ENCODE assay signal across 9 cellular contexts in the genomic region with DNA sequence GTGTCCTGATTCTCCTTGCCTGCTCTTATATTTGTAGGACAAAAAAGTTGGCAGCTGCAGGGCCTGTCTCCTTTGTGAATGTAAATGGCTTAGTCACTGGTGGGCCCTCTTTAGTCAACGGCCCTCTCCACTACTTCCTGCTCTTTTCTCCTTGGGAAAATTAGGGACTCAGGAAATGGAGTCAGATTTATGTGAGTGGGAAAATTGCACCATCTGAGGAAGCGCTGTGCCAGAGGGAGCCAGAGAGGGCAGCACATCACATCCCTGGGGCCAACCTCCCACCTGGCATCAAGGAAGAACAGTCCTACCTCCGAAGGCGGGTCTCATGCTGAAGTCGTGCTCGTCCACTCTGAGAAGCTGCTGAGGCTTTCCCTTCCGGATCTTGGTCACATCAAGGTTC. TPM values are rescaled to one million over a fixed set of nuclear protein-coding genes. Genes with fewer than 3 reads are reported as not detected.
A peak's percentile ranks its signal among the peaks of the same experiment; 100 is the strongest.
DNase-seq lines count a peak whose midpoint lies in the region; ATAC-seq and TF ChIP-seq lines count a peak whose summit lies in the region.
"Had no signal": no experiment of that assay in that cellular context is flagged by ENCODE, and none has a peak within 500 bp of the region (broad histone marks: within the 10 kb centered on the region; RNA-seq: fewer than 3 reads in every experiment).

No MANE protein-coding gene starts in this region.

- no peak overlapping the region for H3K4me3 ChIP-seq in CD4-positive, CD25-positive, alpha-beta regulatory T cell (ENCODE audit: low read depth, low read length)
- H3K4me3 ChIP-seq in GM23248 (no peak overlapping the region), Caco-2 (ENCODE audit: low read depth, low read length) (no peak overlapping the region)

- no peak for DNase-seq in CD4-positive, CD25-positive, alpha-beta regulatory T cell
- DNase-seq in GM23248 (peak; percentile 10), foreskin keratinocyte (no peak), foreskin melanocyte (no peak), Kasumi-1 (lab: John Stamatoyannopoulos, UW) (no peak), Caco-2 (no peak), AG08395 (ENCODE audit: low spot score) (no peak)
- DNase-seq: kidney glomerular epithelial cell had no signal

- in situ Hi-C loops in GM23248 (cut with MboI): no loop called here

- H4K20me1 ChIP-seq in GM23248 (ENCODE audit: insufficient read depth): no peaks in the 10 kb centered on the region

- no peaks in the 10 kb centered on the region for H3K36me3 Mint-ChIP-seq in CD4-positive, CD25-positive, alpha-beta regulatory T cell
- H3K36me3 Mint-ChIP-seq in Caco-2 (ENCODE audit: insufficient read depth, unreplicated experiment): no peaks in the 10 kb centered on the region

- no TSS peak for BruUV-seq in Caco-2 (replicated peaks; lab: Mats Ljungman, UMichigan)

- CTCF ChIA-PET in Caco-2 (lab: Charles Lee): no interaction called here

- no peak overlapping the region for H3K27ac ChIP-seq in CD4-positive, CD25-positive, alpha-beta regulatory T cell (ENCODE audit: insufficient read depth, low read length, poor library complexity, severe bottlenecking)
- H3K27ac ChIP-seq in GM23248: no peak overlapping the region
- no peak overlapping the region for H3K27ac ChIP-seq in foreskin keratinocyte

- H3K9ac ChIP-seq in GM23248: no peak overlapping the region

- no peak overlapping the region for H3K4me3 Mint-ChIP-seq in CD4-positive, CD25-positive, alpha-beta regulatory T cell
- H3K4me3 Mint-ChIP-seq in Caco-2 (ENCODE audit: unreplicated experiment): no peak overlapping the region

- H3K9me3 ChIP-seq in CD4-positive, CD25-positive, alpha-beta regulatory T cell (ENCODE audit: control insufficient read depth in 2 of 2, low read length in 2 of 2): no peaks in the 10 kb centered on the region
- H3K9me3 ChIP-seq in GM23248 (ENCODE audit: low read depth) (no peaks in the 10 kb centered on the region), Caco-2 (no peaks in the 10 kb centered on the region)

- 83 to 89% methylated on average over 7 of the region's 7 CpGs for WGBS in GM23248 (ENCODE audit: low coverage in 1 of 2, low lambda C conversion rate in 2 of 2, missing lambda C conversion rate in 2 of 2), 2 experiments

- H3K27me3 ChIP-seq in CD4-positive, CD25-positive, alpha-beta regulatory T cell (ENCODE audit: control insufficient read depth, insufficient read depth, low read length): no peaks in the 10 kb centered on the region
- peaks cover 24% of the 10 kb centered on the region for H3K27me3 ChIP-seq in GM23248 (replicated peaks; ENCODE audit: insufficient read depth)
- peaks cover 74% of the 10 kb centered on the region for H3K27me3 ChIP-seq in foreskin keratinocyte
- H3K27me3 ChIP-seq in Caco-2 (replicated peaks; ENCODE audit: control insufficient read depth, insufficient read depth, low read length): no peaks in the 10 kb centered on the region

- no peak for ATAC-seq in CD4-positive, CD25-positive, alpha-beta regulatory T cell (ENCODE audit: low read depth in 2 of 2)
- ATAC-seq in SK-N-SH treated with all-trans-retinoic acid at 6 μM for 48 hours (peak; percentile 38; the same call in 2 of the 3 replicates), foreskin keratinocyte (peak; percentile 18)

- no peaks in the 10 kb centered on the region for H3K79me2 ChIP-seq in GM23248 (ENCODE audit: insufficient read depth)

- POLR2A ChIA-PET in Caco-2 (lab: Charles Lee): no interaction called here

- H3K9me2 ChIP-seq in GM23248 (ENCODE audit: insufficient read depth): no peaks in the 10 kb centered on the region

- H3K36me3 ChIP-seq in CD4-positive, CD25-positive, alpha-beta regulatory T cell (ENCODE audit: control insufficient read depth, insufficient read depth, low read length): no peaks in the 10 kb centered on the region
- H3K36me3 ChIP-seq in GM23248 (ENCODE audit: low read depth): no peaks in the 10 kb centered on the region
- H3K36me3 ChIP-seq in Caco-2 (ENCODE audit: control insufficient read depth, insufficient read depth, low read length): no peaks in the 10 kb centered on the region

- H3F3A ChIP-seq in GM23248 (ENCODE audit: insufficient read depth): peaks cover 7% of the 10 kb centered on the region; the same call in 1 of the 2 replicates

- TF ChIP-seq CTCF in foreskin keratinocyte (conservative IDR thresholded peaks at IDR 0.05) (peak; percentile 45), Caco-2 (IDR thresholded peaks at IDR 0.05; ENCODE audit: insufficient read depth in 1 of 2, low read depth in 1 of 2, low read length in 1 of 2, severe bottlenecking in 1 of 2, unreplicated experiment in 1 of 2) (no peak)

- H3K27me3 Mint-ChIP-seq in CD4-positive, CD25-positive, alpha-beta regulatory T cell: peaks cover 5% of the 10 kb centered on the region
- H3K27me3 Mint-ChIP-seq in Caco-2 (ENCODE audit: insufficient read depth, unreplicated experiment): no peaks in the 10 kb centered on the region

- peaks cover 21% of the 10 kb centered on the region for H3K4me1 ChIP-seq in CD4-positive, CD25-positive, alpha-beta regulatory T cell (ENCODE audit: control insufficient read depth, insufficient read depth, low read length, poor library complexity, severe bottlenecking)
- no peaks in the 10 kb centered on the region for H3K4me1 ChIP-seq in GM23248 (ENCODE audit: insufficient read depth)
- H3K4me1 ChIP-seq in foreskin keratinocyte: no peaks in the 10 kb centered on the region
- no peaks in the 10 kb centered on the region for H3K4me1 ChIP-seq in Caco-2

- H2AFZ ChIP-seq in GM23248: no peak overlapping the region

- peaks cover 0 to 28% (median 21%) of the 10 kb centered on the region in 4 donors for H3K4me1 Mint-ChIP-seq in CD4-positive, CD25-positive, alpha-beta regulatory T cell
- H3K4me1 Mint-ChIP-seq in Caco-2 (ENCODE audit: low read depth, unreplicated experiment): no peaks in the 10 kb centered on the region

- intact Hi-C loops in Caco-2 (cut with micrococcal nuclease; ENCODE audit: unreplicated experiment): no loop called here

- peak overlapping the region; percentile 76 to 92 (median 79) for H3K27ac Mint-ChIP-seq in CD4-positive, CD25-positive, alpha-beta regulatory T cell
- no peak overlapping the region for H3K27ac Mint-ChIP-seq in Caco-2 (ENCODE audit: unreplicated experiment)

- H3K9me3 Mint-ChIP-seq in CD4-positive, CD25-positive, alpha-beta regulatory T cell: peaks cover 0 to 2% (median 0%) of the 10 kb centered on the region in 7 donors
- no peaks in the 10 kb centered on the region for H3K9me3 Mint-ChIP-seq in Caco-2 (ENCODE audit: unreplicated experiment)

- H3K4me2 ChIP-seq in GM23248 (ENCODE audit: unreplicated experiment): no peak overlapping the region

TF ChIP-seq in SK-N-SH treated with all-trans-retinoic acid at 6 μM for 48 hours, 23 proteins besides CTCF, POLR2A, EP300 and RAD21:
- no peak for TF ChIP-seq ZC3H10 (CRISPR knock-in tag; IDR thresholded peaks at IDR 0.05)
- no peak for TF ChIP-seq ZFP30 (CRISPR knock-in tag; IDR thresholded peaks at IDR 0.05)
- TF ChIP-seq ZNF70 (CRISPR knock-in tag; IDR thresholded peaks at IDR 0.05): no peak
- TF ChIP-seq TOX (CRISPR knock-in tag; IDR thresholded peaks at IDR 0.05; ENCODE audit: borderline replicate concordance): no peak
- TF ChIP-seq TCF4 (CRISPR knock-in tag; IDR thresholded peaks at IDR 0.05; ENCODE audit: borderline replicate concordance): no peak
- TF ChIP-seq, protein P1, sequence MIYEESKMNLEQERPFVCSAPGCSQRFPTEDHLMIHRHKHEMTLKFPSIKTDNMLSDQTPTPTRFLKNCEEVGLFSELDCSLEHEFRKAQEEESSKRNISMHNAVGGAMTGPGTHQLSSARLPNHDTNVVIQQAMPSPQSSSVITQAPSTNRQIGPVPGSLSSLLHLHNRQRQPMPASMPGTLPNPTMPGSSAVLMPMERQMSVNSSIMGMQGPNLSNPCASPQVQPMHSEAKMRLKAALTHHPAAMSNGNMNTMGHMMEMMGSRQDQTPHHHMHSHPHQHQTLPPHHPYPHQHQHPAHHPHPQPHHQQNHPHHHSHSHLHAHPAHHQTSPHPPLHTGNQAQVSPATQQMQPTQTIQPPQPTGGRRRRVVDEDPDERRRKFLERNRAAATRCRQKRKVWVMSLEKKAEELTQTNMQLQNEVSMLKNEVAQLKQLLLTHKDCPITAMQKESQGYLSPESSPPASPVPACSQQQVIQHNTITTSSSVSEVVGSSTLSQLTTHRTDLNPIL (CRISPR knock-in tag; IDR thresholded peaks at IDR 0.05; ENCODE audit: low read depth): no peak
- TF ChIP-seq, protein P2, sequence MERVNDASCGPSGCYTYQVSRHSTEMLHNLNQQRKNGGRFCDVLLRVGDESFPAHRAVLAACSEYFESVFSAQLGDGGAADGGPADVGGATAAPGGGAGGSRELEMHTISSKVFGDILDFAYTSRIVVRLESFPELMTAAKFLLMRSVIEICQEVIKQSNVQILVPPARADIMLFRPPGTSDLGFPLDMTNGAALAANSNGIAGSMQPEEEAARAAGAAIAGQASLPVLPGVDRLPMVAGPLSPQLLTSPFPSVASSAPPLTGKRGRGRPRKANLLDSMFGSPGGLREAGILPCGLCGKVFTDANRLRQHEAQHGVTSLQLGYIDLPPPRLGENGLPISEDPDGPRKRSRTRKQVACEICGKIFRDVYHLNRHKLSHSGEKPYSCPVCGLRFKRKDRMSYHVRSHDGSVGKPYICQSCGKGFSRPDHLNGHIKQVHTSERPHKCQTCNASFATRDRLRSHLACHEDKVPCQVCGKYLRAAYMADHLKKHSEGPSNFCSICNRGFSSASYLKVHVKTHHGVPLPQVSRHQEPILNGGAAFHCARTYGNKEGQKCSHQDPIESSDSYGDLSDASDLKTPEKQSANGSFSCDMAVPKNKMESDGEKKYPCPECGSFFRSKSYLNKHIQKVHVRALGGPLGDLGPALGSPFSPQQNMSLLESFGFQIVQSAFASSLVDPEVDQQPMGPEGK (CRISPR knock-in tag; IDR thresholded peaks at IDR 0.05; ENCODE audit: borderline replicate concordance): no peak
- no peak for TF ChIP-seq ARNTL (CRISPR knock-in tag; IDR thresholded peaks at IDR 0.05; ENCODE audit: borderline replicate concordance, low read depth)
- no peak for TF ChIP-seq ESRRG (CRISPR knock-in tag; IDR thresholded peaks at IDR 0.05)
- TF ChIP-seq OSR1 (CRISPR knock-in tag; IDR thresholded peaks at IDR 0.05): no peak
- TF ChIP-seq ISL1 (CRISPR knock-in tag; IDR thresholded peaks at IDR 0.05): no peak

RNA-seq across cellular contexts. Expression of a gene that starts 15.6 kb away (rescaled TPM):
- 1.9 TPM for total RNA-seq in CD4-positive, CD25-positive, alpha-beta regulatory T cell
- polyA plus RNA-seq in CD4-positive, CD25-positive, alpha-beta regulatory T cell: not detected
- not detected in 2 replicates for total RNA-seq in GM23248 (2014; rRNA removed; shearing (Covaris generic))
- polyA plus RNA-seq in GM23248 (2016; fragmentation: Nextera tagmentation; extraction: Ambion mirVana): not detected in 2 replicates
- not detected in 2 replicates for total RNA-seq in foreskin keratinocyte
- not detected in 2 replicates for polyA plus RNA-seq in foreskin keratinocyte
- 0.29 TPM in 1 of 2 replicates, not detected in the other for total RNA-seq in Caco-2 (2022)

RNA-seq across cellular contexts. Expression of a gene that starts 53.1 kb away (rescaled TPM):
- total RNA-seq in CD4-positive, CD25-positive, alpha-beta regulatory T cell: 30.0 TPM
- 10 to 100 TPM; 33.8 to 50.6 (median 35.1) TPM for polyA plus RNA-seq in CD4-positive, CD25-positive, alpha-beta regulatory T cell
- 42.9 and 43.4 TPM in 2 replicates for total RNA-seq in GM23248 (2014; rRNA removed; shearing (Covaris generic))
- polyA plus RNA-seq in GM23248 (2016; fragmentation: Nextera tagmentation; extraction: Ambion mirVana) (44.5 and 44.6 TPM in 2 replicates), foreskin keratinocyte (14.0 and 14.9 TPM in 2 replicates)
- total RNA-seq in foreskin keratinocyte (26.4 and 27.5 TPM in 2 replicates), Caco-2 (2022) (23.1 and 23.5 TPM in 2 replicates)

Comparison
In these comparisons a context has a peak if more than half of its experiments do, and no peak if none do; other contexts are left out.
1. ATAC-seq: peak in SK-N-SH treated with all-trans-retinoic acid at 6 μM for 48 hours (single experiment) and foreskin keratinocyte (single experiment); none in CD4-positive, CD25-positive, alpha-beta regulatory T cell (0 of 2).